Comparison of ENCODE assay signal across 8 cellular contexts in genomic region chr9:19184144-19184917, GRCh38. TPM values are rescaled to one million over a fixed set of nuclear protein-coding genes. Genes with fewer than 3 reads are reported as not detected.
DNase-seq lines count a peak whose midpoint lies in the region; ATAC-seq and TF ChIP-seq lines count a peak whose summit lies in the region.

No MANE protein-coding gene starts in this region.

- H3K9me3 ChIP-seq in iPS-15b (ENCODE audit: control insufficient read depth, insufficient read depth, low read length): no peaks in the 10 kb centered on the region
- H3K9me3 ChIP-seq in smooth muscle cell (replicated peaks; ENCODE audit: low read depth): no peaks in the 10 kb centered on the region

- H4K20me1 ChIP-seq in smooth muscle cell (ENCODE audit: low read depth): no peaks in the 10 kb centered on the region

- H3K27me3 ChIP-seq in iPS-15b (ENCODE audit: control insufficient read depth, insufficient read depth, low read length) (no peaks in the 10 kb centered on the region), smooth muscle cell (ENCODE audit: low read depth) (no peaks in the 10 kb centered on the region)

- peak overlapping the region; percentile 52 for H2AFZ ChIP-seq in smooth muscle cell (ENCODE audit: low read depth)

- H3K9ac ChIP-seq in iPS-15b (ENCODE audit: low read depth, low read length): peak overlapping the region; percentile 3
- peak overlapping the region; percentile 69 for H3K9ac ChIP-seq in smooth muscle cell (ENCODE audit: low read depth)

- H3K4me3 ChIP-seq in astrocyte of the spinal cord (ENCODE audit: low read depth, low read length): no peak overlapping the region
- H3K4me3 ChIP-seq in iPS-15b (ENCODE audit: low read depth, low read length): no peak overlapping the region
- peak overlapping the region; percentile 1 for H3K4me3 ChIP-seq in smooth muscle cell

- H3K79me2 ChIP-seq in smooth muscle cell (ENCODE audit: low read depth): no peaks in the 10 kb centered on the region

- in situ Hi-C loops in astrocyte of the spinal cord (cut with HindIII; ENCODE audit: low sequenced_read_pairs): no loop called here

- H3K27ac ChIP-seq in smooth muscle cell (ENCODE audit: low read depth): peak overlapping the region; percentile 93

- TF ChIP-seq CTCF in astrocyte of the spinal cord (IDR thresholded peaks at IDR 0.05; ENCODE audit: low read depth, low read length) (no peak), smooth muscle cell (IDR thresholded peaks at IDR 0.05; ENCODE audit: borderline replicate concordance, insufficient read depth, poor library complexity, severe bottlenecking) (no peak)

- H3K4me1 ChIP-seq in iPS-15b (ENCODE audit: control insufficient read depth, insufficient read depth, low read length) (peaks cover 3% of the 10 kb centered on the region), smooth muscle cell (ENCODE audit: low read depth) (no peaks in the 10 kb centered on the region)

- 12% methylated on average over 7 of the region's 7 CpGs for WGBS in smooth muscle cell (ENCODE audit: low lambda C conversion rate)

- peak; percentile 30 to 35 for DNase-seq in AML-193 (lab: John Stamatoyannopoulos, UW)
- peak; percentile 7 for DNase-seq in T1000 (lab: John Stamatoyannopoulos, UW)
- peak; percentile 95 for DNase-seq in astrocyte of the spinal cord (ENCODE audit: low read depth, low spot score)
- DNase-seq in smooth muscle cell (lab: John Stamatoyannopoulos, UW; ENCODE audit: unreplicated experiment): peak; percentile 19
- DNase-seq in middle frontal gyrus (ENCODE audit: extremely low spot score, low spot score): no peak

- ATAC-seq in GM19397 (IDR thresholded peaks at IDR 0.05; ENCODE audit: unreplicated experiment): peak; percentile 96
- peak; percentile 97 for ATAC-seq in HG03520 (IDR thresholded peaks at IDR 0.05; ENCODE audit: unreplicated experiment)

- H3F3A ChIP-seq in smooth muscle cell (ENCODE audit: low read depth): peaks cover 4% of the 10 kb centered on the region

- H3K4me2 ChIP-seq in smooth muscle cell: peak overlapping the region; percentile 71

- H3K36me3 ChIP-seq in iPS-15b (ENCODE audit: control insufficient read depth, insufficient read depth, low read length): no peaks in the 10 kb centered on the region
- H3K36me3 ChIP-seq in smooth muscle cell (ENCODE audit: low read depth): no peaks in the 10 kb centered on the region

RNA-seq across cellular contexts. Expression of gene DENND4C, which starts 46.2 kb away (rescaled TPM):
- total RNA-seq in smooth muscle cell: 24.8 and 28.5 TPM in 2 replicates
- 4.0 and 10.1 TPM in 2 replicates for polyA plus RNA-seq in smooth muscle cell

RNA-seq across cellular contexts. Expression of gene PLIN2, which starts 57.0 kb away (rescaled TPM):
- total RNA-seq in smooth muscle cell: 34.2 and 34.5 TPM in 2 replicates
- 59.4 and 63.9 TPM in 2 replicates for polyA plus RNA-seq in smooth muscle cell
